ENCODE assay signal across 18 cellular contexts in the genomic region with DNA sequence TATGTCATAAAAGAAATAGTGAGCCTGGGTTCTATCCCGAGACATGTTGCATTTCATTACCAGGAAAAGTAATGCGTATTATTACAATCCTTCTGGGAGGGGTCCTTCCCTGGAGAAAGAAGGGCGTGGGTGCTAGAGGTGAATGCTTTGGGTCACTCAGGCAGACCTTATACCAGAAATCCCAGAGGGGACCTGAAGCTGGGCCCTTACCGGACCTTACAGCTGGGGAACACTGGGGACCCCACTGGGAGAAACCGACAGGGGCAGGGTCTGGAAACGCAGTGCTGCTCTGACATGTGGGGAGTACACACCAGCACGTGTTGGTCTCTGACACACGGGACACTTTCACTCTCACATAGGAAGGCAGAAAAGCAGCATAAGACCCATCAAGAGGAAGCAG.
DNase-seq lines count a peak whose midpoint lies in the region; ATAC-seq, FAIRE-seq and TF ChIP-seq lines count a peak whose summit lies in the region.
"Had no signal": no experiment of that assay in that cellular context is flagged by ENCODE, and none has a peak within 500 bp of the region (broad histone marks: within the 10 kb centered on the region; RNA-seq: fewer than 3 reads in every experiment).

No MANE protein-coding gene starts in this region.

- BruUV-seq in MCF 10A (replicated peaks; lab: Mats Ljungman, UMichigan): no TSS peak

- H3K27me3 ChIP-seq in breast epithelium (no peaks in the 10 kb centered on the region), osteoblast (ENCODE audit: insufficient read depth, low read length) (no peaks in the 10 kb centered on the region), vagina (no peaks in the 10 kb centered on the region)
- H3K27me3 ChIP-seq: neutrophil had no signal

- H4K20me1 ChIP-seq in osteoblast (ENCODE audit: insufficient read depth, low read length): no peaks in the 10 kb centered on the region

- H3K4me2 ChIP-seq in osteoblast (ENCODE audit: insufficient read depth, low read length): no peak overlapping the region

- H3K4me1 ChIP-seq in breast epithelium (no peaks in the 10 kb centered on the region), osteoblast (ENCODE audit: insufficient read depth, low read length) (peaks cover 43% of the 10 kb centered on the region), vagina (peaks cover 4% of the 10 kb centered on the region)

- H3K27ac Mint-ChIP-seq in MCF 10A (ENCODE audit: low read depth, unreplicated experiment) (no peak overlapping the region), glutamatergic neuron (ENCODE audit: unreplicated experiment) (peak overlapping the region; percentile 42)
- H3K27ac Mint-ChIP-seq: activated CD4-positive, alpha-beta memory T cell treated with anti-CD3 and anti-CD28 coated beads for 36 hours; activated T-helper 1 cell treated with anti-CD3 and anti-CD28 coated beads, Interleukin-12 subunit alpha, Interleukin-12 subunit beta, Interleukin-2, Interleukin-4 antibody, amounts not matched to agents 30 ng/mL and 10 ng/mL and 1 ng/mL, durations not matched to agents 14 hours and 24 hours and 36 hours had no signal

- FAIRE-seq in GM19239 (lab: Jason Lieb, UNC): no peak
- FAIRE-seq: colon had no signal

- H3K36me3 ChIP-seq in breast epithelium (no peaks in the 10 kb centered on the region), osteoblast (ENCODE audit: insufficient read depth, low read length) (no peaks in the 10 kb centered on the region), vagina (no peaks in the 10 kb centered on the region)
- H3K36me3 ChIP-seq: neutrophil had no signal

- H3K4me1 Mint-ChIP-seq in MCF 10A (ENCODE audit: insufficient read depth, unreplicated experiment) (no peaks in the 10 kb centered on the region), glutamatergic neuron (ENCODE audit: low read depth, unreplicated experiment) (peaks cover 55% of the 10 kb centered on the region)

- H3K27ac ChIP-seq in breast epithelium (peak overlapping the region; percentile 14 to 73), osteoblast (ENCODE audit: low read depth, low read length) (no peak overlapping the region), vagina (peak overlapping the region; percentile 20)
- H3K27ac ChIP-seq: neutrophil, SK-N-MC had no signal

- intact Hi-C loops in breast epithelium (cut with DNase I; ENCODE audit: low total_unique reads) (no loop called here), MCF 10A (cut with micrococcal nuclease) (no loop called here), vagina (cut with DNase I) (no loop called here)

- no peaks in the 10 kb centered on the region for H3K27me3 Mint-ChIP-seq in MCF 10A (ENCODE audit: insufficient read depth, unreplicated experiment)
- H3K27me3 Mint-ChIP-seq in glutamatergic neuron (ENCODE audit: unreplicated experiment): peaks cover 4% of the 10 kb centered on the region
- H3K27me3 Mint-ChIP-seq: activated CD4-positive, alpha-beta memory T cell treated with anti-CD3 and anti-CD28 coated beads for 36 hours had no signal

- H3K4me3 ChIP-seq in breast epithelium (no peak overlapping the region), osteoblast (ENCODE audit: insufficient read depth, low read length) (no peak overlapping the region), vagina (no peak overlapping the region)
- H3K4me3 ChIP-seq: SK-N-MC had no signal

- H3K36me3 Mint-ChIP-seq in MCF 10A (ENCODE audit: insufficient read depth, unreplicated experiment) (no peaks in the 10 kb centered on the region), glutamatergic neuron (ENCODE audit: unreplicated experiment) (no peaks in the 10 kb centered on the region)
- H3K36me3 Mint-ChIP-seq: activated CD4-positive, alpha-beta memory T cell treated with anti-CD3 and anti-CD28 coated beads for 36 hours had no signal

- TF ChIP-seq POLR2A in breast epithelium (IDR thresholded peaks at IDR 0.05) (no peak), vagina (IDR thresholded peaks at IDR 0.05) (no peak)

- CTCF ChIA-PET in MCF 10A (lab: Yijun Ruan, JAX): interaction anchor here (0.5 to 1.5 kb wide), 6 partner anchors 9 to 621 kb away, joined by 3 to 7 read pairs (median 4); no protein-coding TSS in a partner anchor

- POLR2A ChIA-PET in MCF 10A (lab: Yijun Ruan, JAX): no interaction called here

- H3K9me3 Mint-ChIP-seq in MCF 10A (ENCODE audit: unreplicated experiment) (no peaks in the 10 kb centered on the region), glutamatergic neuron (ENCODE audit: unreplicated experiment) (peaks cover 8% of the 10 kb centered on the region)
- H3K9me3 Mint-ChIP-seq: activated CD4-positive, alpha-beta memory T cell treated with anti-CD3 and anti-CD28 coated beads for 36 hours; activated T-helper 1 cell treated with anti-CD3 and anti-CD28 coated beads, Interleukin-12 subunit alpha, Interleukin-12 subunit beta, Interleukin-2, Interleukin-4 antibody, amounts not matched to agents 30 ng/mL and 10 ng/mL and 1 ng/mL, durations not matched to agents 14 hours and 24 hours and 36 hours had no signal

- no peaks in the 10 kb centered on the region for H3K79me2 ChIP-seq in osteoblast (ENCODE audit: insufficient read depth, low read length)

- TF ChIP-seq CTCF in breast epithelium (IDR thresholded peaks at IDR 0.05) (no peak), MCF 10A (IDR thresholded peaks at IDR 0.05; ENCODE audit: unreplicated experiment) (no peak), glutamatergic neuron (IDR thresholded peaks at IDR 0.05; ENCODE audit: partially characterized antibody, unreplicated experiment) (no peak), osteoblast (IDR thresholded peaks at IDR 0.05; ENCODE audit: extremely low read depth, low read depth, low read length) (no peak), vagina (IDR thresholded peaks at IDR 0.05) (no peak)

- H2AFZ ChIP-seq in osteoblast (ENCODE audit: low read length): peak overlapping the region; percentile 27

- ATAC-seq in GM21786 (IDR thresholded peaks at IDR 0.05; ENCODE audit: unreplicated experiment): no peak
- ATAC-seq: PC-3 had no signal

- H3K9me3 ChIP-seq in breast epithelium (no peaks in the 10 kb centered on the region), osteoblast (ENCODE audit: low read depth, low read length) (no peaks in the 10 kb centered on the region), vagina (no peaks in the 10 kb centered on the region)
- H3K9me3 ChIP-seq: neutrophil had no signal

- H3K4me3 Mint-ChIP-seq in MCF 10A (ENCODE audit: unreplicated experiment) (no peak overlapping the region), glutamatergic neuron (ENCODE audit: unreplicated experiment) (no peak overlapping the region)
- H3K4me3 Mint-ChIP-seq: activated CD4-positive, alpha-beta memory T cell treated with anti-CD3 and anti-CD28 coated beads for 36 hours; activated T-helper 1 cell treated with anti-CD3 and anti-CD28 coated beads, Interleukin-12 subunit alpha, Interleukin-12 subunit beta, Interleukin-2, Interleukin-4 antibody, amounts not matched to agents 30 ng/mL and 10 ng/mL and 1 ng/mL, durations not matched to agents 14 hours and 24 hours and 36 hours had no signal

- no peak for DNase-seq in breast epithelium (ENCODE audit: low spot score in 2 of 2)
- DNase-seq in MCF 10A (ENCODE audit: unreplicated experiment): no peak
- no peak for DNase-seq in glutamatergic neuron
- peak; percentile 51 for DNase-seq in osteoblast (ENCODE audit: insufficient read length, low spot score, missing footprints)
- no peak for DNase-seq in vagina (ENCODE audit: extremely low spot score in 2 of 2)
- DNase-seq in NCI-H526 treated with DMSO at 0.1 percent for 48 hours (lab: John Stamatoyannopoulos, UW): no peak
- no peak for DNase-seq in GM19239 (ENCODE audit: insufficient read length, low spot score)
- DNase-seq: activated CD4-positive, alpha-beta memory T cell treated with anti-CD3 and anti-CD28 coated beads for 36 hours; amniotic stem cell; IMR-90; NCI-H187 treated with DMSO at 0.1 percent for 48 hours; NCI-H510A treated with DMSO at 0.1 percent for 48 hours; PC-3 had no signal
